Comparison of ENCODE assay signal across 1 cellular context in genomic region chr16:88993006-88993787, GRCh38.
A peak's percentile ranks its signal among the peaks of the same experiment; 100 is the strongest.
TF ChIP-seq lines count a peak whose summit lies in the region.

No MANE protein-coding gene starts in this region.

TF ChIP-seq in K562, 482 proteins besides CTCF, POLR2A, EP300 and RAD21 (continued from another document and continues in another):
- TF ChIP-seq ZNF318 (IDR thresholded peaks at IDR 0.05; ENCODE audit: borderline replicate concordance in 1 of 2, low read depth in 1 of 2) (no peak), SMARCB1 (IDR thresholded peaks at IDR 0.05; ENCODE audit: insufficient read length, low read depth) (no peak), ARID1B (IDR thresholded peaks at IDR 0.05) (peak; percentile 24), FOXK1 (CRISPR knock-in tag; IDR thresholded peaks at IDR 0.05; ENCODE audit: borderline replicate concordance) (no peak), HDGF (IDR thresholded peaks at IDR 0.05) (no peak; the same call in 1 of the 2 replicates), ZNF232 (CRISPR knock-in tag; IDR thresholded peaks at IDR 0.05) (no peak), PHF21A (IDR thresholded peaks at IDR 0.05; ENCODE audit: borderline replicate concordance, low read depth) (0 out of 2 replicates have a peak, but pooled peaks have one; percentile 47), SNRNP70 (optimal IDR thresholded peaks at IDR 0.05; ENCODE audit: low read depth, low read length) (no peak), EP400 (IDR thresholded peaks at IDR 0.05) (peak; percentile 44; the same call in 1 of the 2 replicates), MGA (IDR thresholded peaks at IDR 0.05) (peak; percentile 51; the same call in 1 of the 2 replicates), MEIS2 (IDR thresholded peaks at IDR 0.05; ENCODE audit: partially characterized antibody) (no peak), ZBTB49 (CRISPR knock-in tag; IDR thresholded peaks at IDR 0.05; ENCODE audit: borderline replicate concordance) (no peak), KDM5B (IDR thresholded peaks at IDR 0.05; ENCODE audit: insufficient replicate concordance, low read depth, low read length) (no peak), ZNF583 (CRISPR knock-in tag; IDR thresholded peaks at IDR 0.05) (0 out of 2 replicates have a peak, but pooled peaks have one; percentile 34), ZEB2 (IDR thresholded peaks at IDR 0.05) (no peak; the same call in 1 of the 2 replicates), ZFP36 (IDR thresholded peaks at IDR 0.05; ENCODE audit: low read depth, low read length, partially characterized antibody) (peak; percentile 33), MCM5 (IDR thresholded peaks at IDR 0.05; ENCODE audit: low read depth) (no peak), TBL1XR1 (IDR thresholded peaks at IDR 0.05; ENCODE audit: low read length in 2 of 2) (no peak), ZNF263 (CRISPR knock-in tag; IDR thresholded peaks at IDR 0.05; ENCODE audit: borderline replicate concordance) (peak; percentile 100), MNT (conservative IDR thresholded peaks at IDR 0.05) (peak; percentile 65 to 78; a peak in 3 of 4 replicates), RBM39 (optimal IDR thresholded peaks at IDR 0.05; ENCODE audit: low read depth, low read length) (peak; percentile 80), ELF1 (tag; IDR thresholded peaks at IDR 0.05) (peak; percentile 24; the same call in 1 of the 2 replicates), SUPT5H (IDR thresholded peaks at IDR 0.05) (peak; percentile 57), ZNF143 (CRISPR knock-in tag; IDR thresholded peaks at IDR 0.05) (no peak), ZNF764 (CRISPR knock-in tag; IDR thresholded peaks at IDR 0.05; ENCODE audit: low read depth) (no peak), RBM22 (IDR thresholded peaks at IDR 0.05; ENCODE audit: low read depth, low read length, poor library complexity, severe bottlenecking) (no peak), NCOR1 (IDR thresholded peaks at IDR 0.05) (0 out of 2 replicates have a peak, but pooled peaks have one; percentile 33), ZBTB26 (CRISPR knock-in tag; IDR thresholded peaks at IDR 0.05) (0 out of 2 replicates have a peak, but pooled peaks have one; percentile 16), ZBTB9 (CRISPR knock-in tag; IDR thresholded peaks at IDR 0.05) (0 out of 2 replicates have a peak, but pooled peaks have one; percentile 26)
